ENCODE assay signal across 8 cellular contexts in genomic region chr22:36335621-36336020, GRCh38. TPM values are rescaled to one million over a fixed set of nuclear protein-coding genes. Genes with fewer than 3 reads are reported as not detected.
DNase-seq lines count a peak whose midpoint lies in the region; ATAC-seq and TF ChIP-seq lines count a peak whose summit lies in the region.

No MANE protein-coding gene starts in this region.

- no peak for TF ChIP-seq CTCF in lower lobe of right lung (IDR thresholded peaks at IDR 0.05)

- H3K4me3 Mint-ChIP-seq in activated CD4-positive, alpha-beta T cell treated with anti-CD3 and anti-CD28 coated beads, Interleukin-2, amount 10 ng/mL, durations not matched to agents 7 days and 5 days, result peak overlapping the region; percentile 72
- peak overlapping the region; percentile 76 for H3K4me3 Mint-ChIP-seq in activated naive CD8-positive, alpha-beta T cell treated with anti-CD3 and anti-CD28 coated beads, Interleukin-2, amount 50 U/mL, for 24 hours

- CTCF ChIA-PET in activated CD4-positive, alpha-beta T cell treated with anti-CD3 and anti-CD28 coated beads, Interleukin-2, amount 10 ng/mL, durations not matched to agents 7 days and 5 days (lab: Charles Lee), result interaction anchor here (0.7 to 4.8 kb wide), 6 partner anchors 7 to 170 kb away, joined by 3 to 23 read pairs (median 3); no protein-coding TSS in a partner anchor

- no peak for ATAC-seq in activated naive CD8-positive, alpha-beta T cell treated with anti-CD3 and anti-CD28 coated beads, Interleukin-2, amount 50 U/mL, for 24 hours
- no peak for ATAC-seq in lower lobe of right lung
- ATAC-seq in GM21737 (IDR thresholded peaks at IDR 0.05; ENCODE audit: unreplicated experiment), result no peak
- ATAC-seq in GM19452 (IDR thresholded peaks at IDR 0.05; ENCODE audit: unreplicated experiment), result no peak

- H3K9me3 ChIP-seq in lower lobe of right lung, result no peaks in the 10 kb centered on the region

- peaks cover 100% of the 10 kb centered on the region for H3K4me1 ChIP-seq in lower lobe of right lung

- no peaks in the 10 kb centered on the region for H3K27me3 ChIP-seq in lower lobe of right lung (ENCODE audit: low read depth)

- DNase-seq in activated CD4-positive, alpha-beta T cell treated with anti-CD3 and anti-CD28 coated beads, Interleukin-2, amount 10 ng/mL, durations not matched to agents 7 days and 5 days, result no peak
- DNase-seq in activated CD4-positive, alpha-beta T cell treated with anti-CD3 and anti-CD28 coated beads, Interleukin-2, amount 50 U/mL, for 48 hours, result no peak
- no peak for DNase-seq in activated naive CD8-positive, alpha-beta T cell treated with anti-CD3 and anti-CD28 coated beads, Interleukin-2, amount 50 U/mL, for 24 hours
- no peak for DNase-seq in lower lobe of right lung
- DNase-seq in mucosa of gallbladder (ENCODE audit: low spot score), result no peak

- H3K4me1 Mint-ChIP-seq in activated CD4-positive, alpha-beta T cell treated with anti-CD3 and anti-CD28 coated beads, Interleukin-2, amount 10 ng/mL, durations not matched to agents 7 days and 5 days, result peaks cover 92% of the 10 kb centered on the region
- peaks cover 99% of the 10 kb centered on the region for H3K4me1 Mint-ChIP-seq in activated naive CD8-positive, alpha-beta T cell treated with anti-CD3 and anti-CD28 coated beads, Interleukin-2, amount 50 U/mL, for 24 hours

- H3K36me3 ChIP-seq in lower lobe of right lung, result peaks cover 94% of the 10 kb centered on the region

- H3K27ac Mint-ChIP-seq in activated CD4-positive, alpha-beta T cell treated with anti-CD3 and anti-CD28 coated beads, Interleukin-2, amount 10 ng/mL, durations not matched to agents 7 days and 5 days, result peak overlapping the region; percentile 99
- peak overlapping the region; percentile 99 for H3K27ac Mint-ChIP-seq in activated naive CD8-positive, alpha-beta T cell treated with anti-CD3 and anti-CD28 coated beads, Interleukin-2, amount 50 U/mL, for 24 hours

- H3K36me3 Mint-ChIP-seq in activated CD4-positive, alpha-beta T cell treated with anti-CD3 and anti-CD28 coated beads, Interleukin-2, amount 10 ng/mL, durations not matched to agents 7 days and 5 days (ENCODE audit: low read depth), result peaks cover 88% of the 10 kb centered on the region
- peaks cover 68% of the 10 kb centered on the region for H3K36me3 Mint-ChIP-seq in activated naive CD8-positive, alpha-beta T cell treated with anti-CD3 and anti-CD28 coated beads, Interleukin-2, amount 50 U/mL, for 24 hours (ENCODE audit: low read depth)

- H3K4me3 ChIP-seq in lower lobe of right lung, result no peak overlapping the region

- H3K27ac ChIP-seq in lower lobe of right lung, result peak overlapping the region; percentile 90
- peak overlapping the region; percentile 98 for H3K27ac ChIP-seq in temporal lobe (ENCODE audit: low read depth, low read length)

- H3K9me3 Mint-ChIP-seq in activated CD4-positive, alpha-beta T cell treated with anti-CD3 and anti-CD28 coated beads, Interleukin-2, amount 10 ng/mL, durations not matched to agents 7 days and 5 days, result no peaks in the 10 kb centered on the region
- H3K9me3 Mint-ChIP-seq in activated naive CD8-positive, alpha-beta T cell treated with anti-CD3 and anti-CD28 coated beads, Interleukin-2, amount 50 U/mL, for 24 hours, result no peaks in the 10 kb centered on the region

- intact Hi-C loops in lower lobe of right lung (cut with DNase I), result no loop called here

- POLR2A ChIA-PET in activated CD4-positive, alpha-beta T cell treated with anti-CD3 and anti-CD28 coated beads, Interleukin-2, amount 10 ng/mL, durations not matched to agents 7 days and 5 days (lab: Charles Lee), result interaction anchor here (0.6 kb wide), 1 partner anchor 20 kb away, joined by 3 read pairs; no protein-coding TSS in a partner anchor

- no peaks in the 10 kb centered on the region for H3K27me3 Mint-ChIP-seq in activated CD4-positive, alpha-beta T cell treated with anti-CD3 and anti-CD28 coated beads, Interleukin-2, amount 10 ng/mL, durations not matched to agents 7 days and 5 days
- H3K27me3 Mint-ChIP-seq in activated naive CD8-positive, alpha-beta T cell treated with anti-CD3 and anti-CD28 coated beads, Interleukin-2, amount 50 U/mL, for 24 hours, result no peaks in the 10 kb centered on the region

RNA-seq across cellular contexts. Expression of gene MYH9, which starts 52.1 kb away (rescaled TPM):
- 1,000 to 10,000 TPM in 1 of 2 experiments, 100 to 1,000 TPM in 1; 881 to 1,009 TPM for total RNA-seq in activated CD4-positive, alpha-beta T cell treated with anti-CD3 and anti-CD28 coated beads, Interleukin-2, amount 10 ng/mL, durations not matched to agents 7 days and 5 days
- 659 TPM for total RNA-seq in lower lobe of right lung
- 31.0 TPM for total RNA-seq in temporal lobe
- 544 TPM for total RNA-seq in mucosa of gallbladder

Comparison
In these comparisons a context has a peak if more than half of its experiments do, and no peak if none do; other contexts are left out.
1. RNA of gene MYH9, which starts 52.1 kb away (total RNA-seq): 881 to 1,009 TPM in activated CD4-positive, alpha-beta T cell treated with anti-CD3 and anti-CD28 coated beads, Interleukin-2, amount 10 ng/mL, durations not matched to agents 7 days and 5 days, 659 TPM in lower lobe of right lung (single experiment) and 544 TPM in mucosa of gallbladder (single experiment); 31.0 TPM in temporal lobe (single experiment); every median in the first group is over 10 times any median in the second.